Comparison of ENCODE assay signal across 28 cellular contexts in genomic region chr17:75097865-75098264, GRCh38.
"Had no signal": no experiment of that assay in that cellular context is flagged by ENCODE, and none has a peak within 500 bp of the region (broad histone marks: within the 10 kb centered on the region; RNA-seq: fewer than 3 reads in every experiment).

No MANE protein-coding gene starts in this region.

- H3K9me3 ChIP-seq: esophagus muscularis mucosa, heart left ventricle, lower lobe of right lung, mucosa of descending colon, pancreas, prostate gland, sigmoid colon, tibial nerve had no signal

- ATAC-seq: activated CD4-positive, alpha-beta T cell treated with anti-CD3 and anti-CD28 coated beads for 36 hours; activated CD8-positive, alpha-beta memory T cell treated with anti-CD3 and anti-CD28 coated beads, Interleukin-2, amount 10 ng/mL, durations not matched to agents 7 days and 5 days; activated CD8-positive, alpha-beta T cell treated with anti-CD3 and anti-CD28 coated beads, Interleukin-2, amount 10 ng/mL, durations not matched to agents 7 days and 5 days; activated naive CD8-positive, alpha-beta T cell treated with anti-CD3 and anti-CD28 coated beads, Interleukin-2, amount 50 U/mL, for 24 hours; foreskin keratinocyte; heart left ventricle; left lobe of liver; lower lobe of right lung; mucosa of descending colon; natural killer cell treated with Interleukin-12 subunit alpha and Interleukin-12 subunit beta and Interleukin-15 and Interleukin-18, amount 100 ng/mL, for 72 hours had no signal

- H3K9me3 Mint-ChIP-seq: activated naive CD4-positive, alpha-beta T cell treated with anti-CD3 and anti-CD28 coated beads, Interleukin-2, amount 50 U/mL, for 24 hours; activated naive CD8-positive, alpha-beta T cell treated with anti-CD3 and anti-CD28 coated beads, Interleukin-2, amount 50 U/mL, for 24 hours; activated T-helper 2 cell treated with anti-CD3 and anti-CD28 coated beads, Interferon-gamma antibody, Interleukin-2, Interleukin-4, amounts not matched to agents 10 μg/mL and 5 μg/mL and 100 μg/mL, durations not matched to agents 14 hours and 24 hours and 36 hours; natural killer cell treated with Interleukin-12 subunit alpha and Interleukin-12 subunit beta and Interleukin-15 and Interleukin-18, amount 100 ng/mL, for 72 hours had no signal

- H3K27ac ChIP-seq: esophagus muscularis mucosa, foreskin keratinocyte, heart left ventricle, lower lobe of right lung, pancreas, prostate gland, sigmoid colon, tibial nerve had no signal

- H3K4me3 Mint-ChIP-seq: activated CD4-positive, alpha-beta T cell treated with anti-CD3 and anti-CD28 coated beads for 36 hours; activated CD8-positive, alpha-beta memory T cell treated with anti-CD3 and anti-CD28 coated beads, Interleukin-2, amount 10 ng/mL, durations not matched to agents 7 days and 5 days; activated CD8-positive, alpha-beta T cell treated with anti-CD3 and anti-CD28 coated beads, Interleukin-2, amount 10 ng/mL, durations not matched to agents 7 days and 5 days; activated naive CD4-positive, alpha-beta T cell treated with anti-CD3 and anti-CD28 coated beads, Interleukin-2, amount 50 U/mL, for 24 hours; activated naive CD8-positive, alpha-beta T cell treated with anti-CD3 and anti-CD28 coated beads, Interleukin-2, amount 50 U/mL, for 24 hours; natural killer cell treated with Interleukin-12 subunit alpha and Interleukin-12 subunit beta and Interleukin-15 and Interleukin-18, amount 100 ng/mL, for 72 hours had no signal

- H3K27me3 Mint-ChIP-seq: activated CD4-positive, alpha-beta T cell treated with anti-CD3 and anti-CD28 coated beads for 36 hours; activated naive CD4-positive, alpha-beta T cell treated with anti-CD3 and anti-CD28 coated beads, Interleukin-2, amount 50 U/mL, for 24 hours; activated naive CD8-positive, alpha-beta T cell treated with anti-CD3 and anti-CD28 coated beads, Interleukin-2, amount 50 U/mL, for 24 hours; natural killer cell treated with Interleukin-12 subunit alpha and Interleukin-12 subunit beta and Interleukin-15 and Interleukin-18, amount 100 ng/mL, for 72 hours had no signal

- H3K27me3 ChIP-seq: esophagus muscularis mucosa, heart left ventricle, pancreas, sigmoid colon, tibial nerve had no signal

- H3K27ac Mint-ChIP-seq: activated CD4-positive, alpha-beta T cell treated with anti-CD3 and anti-CD28 coated beads for 36 hours; activated CD8-positive, alpha-beta memory T cell treated with anti-CD3 and anti-CD28 coated beads, Interleukin-2, amount 10 ng/mL, durations not matched to agents 7 days and 5 days; activated naive CD4-positive, alpha-beta T cell treated with anti-CD3 and anti-CD28 coated beads, Interleukin-2, amount 50 U/mL, for 24 hours; activated naive CD8-positive, alpha-beta T cell treated with anti-CD3 and anti-CD28 coated beads, Interleukin-2, amount 50 U/mL, for 24 hours; activated T-helper 2 cell treated with anti-CD3 and anti-CD28 coated beads, Interferon-gamma antibody, Interleukin-2, Interleukin-4, amounts not matched to agents 10 μg/mL and 5 μg/mL and 100 μg/mL, durations not matched to agents 14 hours and 24 hours and 36 hours; natural killer cell treated with Interleukin-12 subunit alpha and Interleukin-12 subunit beta and Interleukin-15 and Interleukin-18, amount 100 ng/mL, for 72 hours had no signal

- DNase-seq: activated CD4-positive, alpha-beta T cell treated with anti-CD3 and anti-CD28 coated beads for 36 hours; activated CD4-positive, CD25-positive, alpha-beta regulatory T cell; activated CD8-positive, alpha-beta memory T cell treated with anti-CD3 and anti-CD28 coated beads, Interleukin-2, amount 10 ng/mL, durations not matched to agents 7 days and 5 days; activated CD8-positive, alpha-beta T cell treated with anti-CD3 and anti-CD28 coated beads, Interleukin-2, amount 10 ng/mL, durations not matched to agents 7 days and 5 days; activated naive CD8-positive, alpha-beta T cell treated with anti-CD3 and anti-CD28 coated beads, Interleukin-2, amount 50 U/mL, for 24 hours; activated T-cell treated with anti-CD3 and anti-CD28 coated beads, Interleukin-2, amount 50 U/mL, for 48 hours; amygdala; caudate nucleus; cortex of kidney; foreskin keratinocyte; heart left ventricle; kidney glomerular epithelial cell; lower lobe of right lung; mesendoderm; mucosa of descending colon; pancreas; sigmoid colon; small intestine; stimulated activated CD4-positive, alpha-beta T cell treated with anti-CD3 and anti-CD28 coated beads, Interleukin-1b, Interleukin-23, amount 100 ng/mL, for 48 hours; stimulated activated naive CD4-positive, alpha-beta T cell treated with Interleukin-2 at 50 U/mL for 16 hours; T-helper 1 cell had no signal

- H3K36me3 ChIP-seq: pancreas, prostate gland had no signal

- H3K4me1 Mint-ChIP-seq: activated CD8-positive, alpha-beta memory T cell treated with anti-CD3 and anti-CD28 coated beads, Interleukin-2, amount 10 ng/mL, durations not matched to agents 7 days and 5 days; activated naive CD4-positive, alpha-beta T cell treated with anti-CD3 and anti-CD28 coated beads, Interleukin-2, amount 50 U/mL, for 24 hours had no signal

- H3K4me1 ChIP-seq: foreskin keratinocyte, pancreas had no signal

- H3K36me3 Mint-ChIP-seq: activated CD8-positive, alpha-beta memory T cell treated with anti-CD3 and anti-CD28 coated beads, Interleukin-2, amount 10 ng/mL, durations not matched to agents 7 days and 5 days; natural killer cell treated with Interleukin-12 subunit alpha and Interleukin-12 subunit beta and Interleukin-15 and Interleukin-18, amount 100 ng/mL, for 72 hours had no signal

- H3K4me3 ChIP-seq: esophagus muscularis mucosa, heart left ventricle, lower lobe of right lung, mucosa of descending colon, pancreas, prostate gland, sigmoid colon, tibial nerve had no signal
